Comparison of ENCODE assay signal across 1 cellular context in genomic region chr15:89430530-89431341, GRCh38.
TF ChIP-seq lines count a peak whose summit lies in the region.

No MANE protein-coding gene starts in this region.

TF ChIP-seq in K562, 482 proteins besides CTCF, POLR2A, EP300 and RAD21 (continued from another document):
- no peak for TF ChIP-seq ZNF175 (CRISPR knock-in tag; IDR thresholded peaks at IDR 0.05; ENCODE audit: low read depth)
- peak; percentile 81 for TF ChIP-seq NFIC (IDR thresholded peaks at IDR 0.05)
- TF ChIP-seq ZNF584 (CRISPR knock-in tag; IDR thresholded peaks at IDR 0.05; ENCODE audit: low read depth) = no peak
- TF ChIP-seq SMARCC2 (IDR thresholded peaks at IDR 0.05; ENCODE audit: low read depth) = no peak
- TF ChIP-seq TGIF2 (CRISPR knock-in tag; IDR thresholded peaks at IDR 0.05) = no peak
- 0 out of 2 replicates have a peak, but pooled peaks have one; percentile 29 for TF ChIP-seq CREM (IDR thresholded peaks at IDR 0.05; ENCODE audit: low read depth)
- no peak for TF ChIP-seq TCFL5 (CRISPR knock-in tag; conservative IDR thresholded peaks at IDR 0.05)
- TF ChIP-seq ZNF57 (CRISPR knock-in tag; IDR thresholded peaks at IDR 0.05) = no peak
- TF ChIP-seq ZNF696 (CRISPR knock-in tag; conservative IDR thresholded peaks at IDR 0.05) = no peak
- no peak for TF ChIP-seq NBN (IDR thresholded peaks at IDR 0.05; ENCODE audit: low read depth)
- TF ChIP-seq NR2C2 (CRISPR knock-in tag; IDR thresholded peaks at IDR 0.05) = 0 out of 2 replicates have a peak, but pooled peaks have one; percentile 11
- TF ChIP-seq NR2C2 (tag; IDR thresholded peaks at IDR 0.05) = no peak
- TF ChIP-seq NFIX (CRISPR knock-in tag; IDR thresholded peaks at IDR 0.05; ENCODE audit: low read depth) = peak; percentile 48
- TF ChIP-seq RBM34 (IDR thresholded peaks at IDR 0.05; ENCODE audit: borderline replicate concordance, insufficient read depth, low read length) = no peak
- no peak for TF ChIP-seq MYNN (IDR thresholded peaks at IDR 0.05)
- TF ChIP-seq MYNN (CRISPR knock-in tag; IDR thresholded peaks at IDR 0.05) = no peak
- peak; percentile 62 for TF ChIP-seq CXXC5 (CRISPR knock-in tag; IDR thresholded peaks at IDR 0.05)
- TF ChIP-seq SMAD3 (CRISPR knock-in tag; conservative IDR thresholded peaks at IDR 0.05) = no peak
- TF ChIP-seq RB1 (IDR thresholded peaks at IDR 0.05; ENCODE audit: low read depth) = peak; percentile 69
- no peak; the same call in 1 of the 2 replicates for TF ChIP-seq PKNOX1 (IDR thresholded peaks at IDR 0.05)
- no peak for TF ChIP-seq SNAPC5 (CRISPR knock-in tag; IDR thresholded peaks at IDR 0.05)
- TF ChIP-seq ETV6 (IDR thresholded peaks at IDR 0.05; ENCODE audit: borderline replicate concordance in 1 of 2, low read depth in 2 of 2, low read length in 1 of 2) = no peak
- no peak for TF ChIP-seq ETV6 (CRISPR knock-in tag; IDR thresholded peaks at IDR 0.05; ENCODE audit: borderline replicate concordance)
- no peak for TF ChIP-seq BACH1 (tag; IDR thresholded peaks at IDR 0.05)
